1 cellular context compared by ENCODE assay signal in the genomic region with DNA sequence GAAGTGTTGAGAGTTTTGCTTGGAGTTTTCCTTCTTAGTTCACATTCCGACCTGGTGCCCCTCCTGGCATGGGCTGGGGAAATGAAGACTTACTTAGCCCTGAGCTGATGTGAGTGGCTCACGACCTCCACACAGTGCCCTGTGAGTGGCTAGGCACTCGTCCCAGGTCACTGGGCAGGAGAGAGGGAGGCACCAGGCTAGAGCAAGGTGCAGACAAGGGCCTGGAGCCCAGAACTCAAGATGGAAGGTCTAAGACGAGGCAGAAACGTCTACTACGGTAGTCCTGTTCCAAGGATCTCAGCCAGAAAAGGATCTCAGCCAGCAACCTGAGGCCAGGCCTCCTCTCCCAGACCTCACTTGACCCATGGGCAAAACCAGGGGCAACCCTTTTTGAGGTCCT.
TF ChIP-seq lines count a peak whose summit lies in the region.

No MANE protein-coding gene starts in this region.

TF ChIP-seq in WTC11, 78 proteins besides CTCF, POLR2A, EP300 and RAD21 (continued from another document):
- TF ChIP-seq ESRRA (CRISPR knock-in tag; IDR thresholded peaks at IDR 0.05; ENCODE audit: borderline replicate concordance), result no peak
- TF ChIP-seq, protein P1, sequence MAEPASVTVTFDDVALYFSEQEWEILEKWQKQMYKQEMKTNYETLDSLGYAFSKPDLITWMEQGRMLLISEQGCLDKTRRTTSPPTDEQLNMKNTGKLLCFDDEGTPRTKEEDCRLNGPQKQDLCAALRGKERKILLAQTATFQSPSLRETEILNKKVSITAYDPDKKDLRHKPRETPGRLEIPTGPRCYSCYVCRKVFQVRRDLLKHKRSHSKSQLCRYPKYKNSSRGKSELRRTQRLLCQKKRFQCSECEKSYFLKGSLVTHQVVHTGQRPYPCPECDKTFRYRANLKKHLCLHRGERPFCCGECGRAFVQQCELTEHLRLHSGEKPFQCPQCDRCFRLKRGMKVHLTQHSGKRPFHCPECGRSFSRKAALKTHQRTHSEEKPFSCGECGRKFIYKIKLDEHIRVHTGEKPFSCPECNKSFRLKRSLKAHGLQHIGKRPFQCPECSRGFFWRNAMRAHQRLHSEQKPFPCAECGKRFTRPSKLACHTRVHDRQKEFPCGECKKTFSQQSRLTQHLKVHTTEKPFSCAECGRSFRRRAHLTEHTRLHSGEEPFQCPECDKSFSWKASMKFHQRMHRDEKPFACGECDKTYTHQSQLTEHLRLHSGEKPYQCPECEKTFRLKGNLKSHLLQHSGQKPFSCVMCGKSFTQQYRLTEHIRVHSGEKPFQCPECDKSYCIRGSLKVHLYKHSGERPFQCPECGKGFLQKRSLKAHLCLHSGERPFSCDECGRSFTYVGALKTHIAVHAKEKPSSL (CRISPR knock-in tag; conservative IDR thresholded peaks at IDR 0.05), result no peak
- TF ChIP-seq NR3C1 (CRISPR knock-in tag; conservative IDR thresholded peaks at IDR 0.05; ENCODE audit: low read depth), result no peak
- no peak for TF ChIP-seq TEAD4 (CRISPR knock-in tag; IDR thresholded peaks at IDR 0.05)
- TF ChIP-seq, protein P2, sequence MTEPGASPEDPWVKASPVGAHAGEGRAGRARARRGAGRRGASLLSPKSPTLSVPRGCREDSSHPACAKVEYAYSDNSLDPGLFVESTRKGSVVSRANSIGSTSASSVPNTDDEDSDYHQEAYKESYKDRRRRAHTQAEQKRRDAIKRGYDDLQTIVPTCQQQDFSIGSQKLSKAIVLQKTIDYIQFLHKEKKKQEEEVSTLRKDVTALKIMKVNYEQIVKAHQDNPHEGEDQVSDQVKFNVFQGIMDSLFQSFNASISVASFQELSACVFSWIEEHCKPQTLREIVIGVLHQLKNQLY (CRISPR knock-in tag; IDR thresholded peaks at IDR 0.05), result no peak
- no peak for TF ChIP-seq GRHL2 (CRISPR knock-in tag; IDR thresholded peaks at IDR 0.05; ENCODE audit: insufficient replicate concordance, severe bottlenecking)
- no peak for TF ChIP-seq ZBTB21 (CRISPR knock-in tag; IDR thresholded peaks at IDR 0.05; ENCODE audit: borderline replicate concordance)
- TF ChIP-seq, protein P3, sequence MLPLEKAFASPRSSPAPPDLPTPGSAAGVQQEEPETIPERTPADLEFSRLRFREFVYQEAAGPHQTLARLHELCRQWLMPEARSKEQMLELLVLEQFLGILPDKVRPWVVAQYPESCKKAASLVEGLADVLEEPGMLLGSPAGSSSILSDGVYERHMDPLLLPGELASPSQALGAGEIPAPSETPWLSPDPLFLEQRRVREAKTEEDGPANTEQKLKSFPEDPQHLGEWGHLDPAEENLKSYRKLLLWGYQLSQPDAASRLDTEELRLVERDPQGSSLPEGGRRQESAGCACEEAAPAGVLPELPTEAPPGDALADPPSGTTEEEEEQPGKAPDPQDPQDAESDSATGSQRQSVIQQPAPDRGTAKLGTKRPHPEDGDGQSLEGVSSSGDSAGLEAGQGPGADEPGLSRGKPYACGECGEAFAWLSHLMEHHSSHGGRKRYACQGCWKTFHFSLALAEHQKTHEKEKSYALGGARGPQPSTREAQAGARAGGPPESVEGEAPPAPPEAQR (CRISPR knock-in tag; IDR thresholded peaks at IDR 0.05), result no peak
- TF ChIP-seq CBFB (CRISPR knock-in tag; IDR thresholded peaks at IDR 0.05; ENCODE audit: low read depth), result no peak
- no peak for TF ChIP-seq NR2C2 (CRISPR knock-in tag; IDR thresholded peaks at IDR 0.05)
- TF ChIP-seq, protein P4, sequence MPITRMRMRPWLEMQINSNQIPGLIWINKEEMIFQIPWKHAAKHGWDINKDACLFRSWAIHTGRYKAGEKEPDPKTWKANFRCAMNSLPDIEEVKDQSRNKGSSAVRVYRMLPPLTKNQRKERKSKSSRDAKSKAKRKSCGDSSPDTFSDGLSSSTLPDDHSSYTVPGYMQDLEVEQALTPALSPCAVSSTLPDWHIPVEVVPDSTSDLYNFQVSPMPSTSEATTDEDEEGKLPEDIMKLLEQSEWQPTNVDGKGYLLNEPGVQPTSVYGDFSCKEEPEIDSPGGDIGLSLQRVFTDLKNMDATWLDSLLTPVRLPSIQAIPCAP (CRISPR knock-in tag; IDR thresholded peaks at IDR 0.05), result no peak
- TF ChIP-seq ATF1 (CRISPR knock-in tag; IDR thresholded peaks at IDR 0.05), result no peak
